In genomic region chr9:98808879-98809278, GRCh38 we compare ENCODE assay signal across 9 cellular contexts. TPM values are rescaled to one million over a fixed set of nuclear protein-coding genes. Genes with fewer than 3 reads are reported as not detected.
DNase-seq lines count a peak whose midpoint lies in the region; ATAC-seq, FAIRE-seq and TF ChIP-seq lines count a peak whose summit lies in the region.
"Had no signal": no experiment of that assay in that cellular context is flagged by ENCODE, and none has a peak within 500 bp of the region (broad histone marks: within the 10 kb centered on the region; RNA-seq: fewer than 3 reads in every experiment).

No MANE protein-coding gene starts in this region.

- FAIRE-seq in pancreas (lab: Jason Lieb, UNC), result no peak

- H3F3A ChIP-seq in SU-DHL-6 (ENCODE audit: insufficient read depth), result no peaks in the 10 kb centered on the region; the same call in 1 of the 2 replicates

- H3K27me3 ChIP-seq in SU-DHL-6 (ENCODE audit: low read length) (no peaks in the 10 kb centered on the region), esophagus squamous epithelium (no peaks in the 10 kb centered on the region), pancreas (no peaks in the 10 kb centered on the region), vagina (no peaks in the 10 kb centered on the region)

- H3K9me2 ChIP-seq in SU-DHL-6 (replicated peaks; ENCODE audit: insufficient read depth, low read length), result no peaks in the 10 kb centered on the region

- H3K9ac ChIP-seq in SU-DHL-6 (ENCODE audit: low read length), result no peak overlapping the region

- no peak overlapping the region for H2AFZ ChIP-seq in SU-DHL-6 (ENCODE audit: low read depth, low read length, severe bottlenecking)

- H3K4me3 ChIP-seq in SU-DHL-6 (ENCODE audit: insufficient read depth, low read length, poor library complexity, severe bottlenecking) (no peak overlapping the region), esophagus squamous epithelium (peak overlapping the region; percentile 49 to 76 (median 58)), pancreas (peak overlapping the region in 2 of 4 donors; percentile 59 to 62), vagina (no peak overlapping the region)

- peak overlapping the region; percentile 96 for H3K4me2 ChIP-seq in SU-DHL-6 (ENCODE audit: low read depth, low read length, poor library complexity, severe bottlenecking)

- WGBS in esophagus squamous epithelium, 2 donors, result 76% methylated on average over 2 of the region's 2 CpGs; no CpG with 5 or more reads in 1 of the 2 donors
- WGBS in pancreas, 2 donors, result 33 to 44% methylated on average over 2 of the region's 2 CpGs

- DNase-seq in ELF-1 (ENCODE audit: low read depth, low spot score), result peak; percentile 36
- DNase-seq in esophagus squamous epithelium (lab: John Stamatoyannopoulos, UW), result no peak
- DNase-seq in pancreas, result no peak
- DNase-seq in vagina (ENCODE audit: extremely low spot score in 2 of 2), result no peak
- DNase-seq in OCI-M1 (lab: John Stamatoyannopoulos, UW), result no peak
- no peak for DNase-seq in DMS 273 (lab: John Stamatoyannopoulos, UW; ENCODE audit: unreplicated experiment)
- DNase-seq: Right ventricle myocardium superior had no signal

- H4K20me1 ChIP-seq in SU-DHL-6 (ENCODE audit: low read depth, low read length), result no peaks in the 10 kb centered on the region

- TF ChIP-seq POLR2A in esophagus squamous epithelium (IDR thresholded peaks at IDR 0.05) (no peak), vagina (IDR thresholded peaks at IDR 0.05) (no peak)

- peak in 2 of 4 donors; percentile 5 for ATAC-seq in pancreas
- ATAC-seq in GM18873 (IDR thresholded peaks at IDR 0.05; ENCODE audit: low FRiP score, unreplicated experiment), result no peak

- H3K36me3 ChIP-seq in SU-DHL-6 (ENCODE audit: low read length) (no peaks in the 10 kb centered on the region), esophagus squamous epithelium (no peaks in the 10 kb centered on the region), pancreas (no peaks in the 10 kb centered on the region), vagina (no peaks in the 10 kb centered on the region)

- TF ChIP-seq CTCF in SU-DHL-6 (IDR thresholded peaks at IDR 0.05; ENCODE audit: insufficient read depth, low read length, poor library complexity, severe bottlenecking) (no peak), esophagus squamous epithelium (IDR thresholded peaks at IDR 0.05) (no peak), pancreas (IDR thresholded peaks at IDR 0.05) (no peak), vagina (IDR thresholded peaks at IDR 0.05) (no peak)

- H3K79me2 ChIP-seq in SU-DHL-6 (ENCODE audit: insufficient read depth, low read length), result no peaks in the 10 kb centered on the region

- H3K27ac ChIP-seq in SU-DHL-6 (ENCODE audit: low read depth, low read length), result no peak overlapping the region
- peak overlapping the region; percentile 67 to 83 (median 74) for H3K27ac ChIP-seq in esophagus squamous epithelium
- peak overlapping the region in 3 of 4 donors; percentile 18 to 48 (median 32) for H3K27ac ChIP-seq in pancreas
- H3K27ac ChIP-seq in vagina, result no peak overlapping the region

- peaks cover 21 to 79% (median 49%) of the 10 kb centered on the region in 3 donors for H3K4me1 ChIP-seq in esophagus squamous epithelium
- H3K4me1 ChIP-seq in pancreas, result peaks cover 14 to 26% (median 16%) of the 10 kb centered on the region in 3 donors
- H3K4me1 ChIP-seq in vagina, result peaks cover 29% of the 10 kb centered on the region

- peaks cover 7% of the 10 kb centered on the region; the same call in 1 of the 2 replicates for H3K9me3 ChIP-seq in SU-DHL-6 (ENCODE audit: insufficient read depth, low read length)
- no peaks in the 10 kb centered on the region for H3K9me3 ChIP-seq in esophagus squamous epithelium
- no peaks in the 10 kb centered on the region for H3K9me3 ChIP-seq in pancreas
- H3K9me3 ChIP-seq in vagina, result no peaks in the 10 kb centered on the region

- intact Hi-C loops in esophagus squamous epithelium (cut with DNase I) (no loop called here), pancreas (cut with DNase I) (no loop called here), vagina (cut with DNase I) (no loop called here)

RNA-seq across cellular contexts. Expression of gene GALNT12, which starts 1.4 kb away (rescaled TPM):
- total RNA-seq in esophagus squamous epithelium (10 to 100 TPM; 17.5 to 25.9 (median 21.1) TPM), pancreas (10 to 100 TPM in 3 of 6 donors, 1 to 10 TPM in 3; 8.7 to 12.2 (median 10.1) TPM), vagina (5.4 TPM)
- polyA plus RNA-seq in pancreas, result 1 to 10 TPM; 4.2 to 7.3 TPM

RNA-seq across cellular contexts. Expression of gene ANKS6, which starts 12.5 kb away (rescaled TPM):
- total RNA-seq in esophagus squamous epithelium, result 10 to 100 TPM; 11.0 to 21.7 (median 15.3) TPM
- total RNA-seq in pancreas, result 10 to 100 TPM; 10.6 to 17.6 (median 11.9) TPM
- polyA plus RNA-seq in pancreas, result 10 to 100 TPM; 17.4 to 20.6 TPM
- total RNA-seq in vagina, result 10.8 TPM

Comparison
In these comparisons a context has a peak if more than half of its experiments do, and no peak if none do; other contexts are left out.
1. H3K27ac ChIP-seq: peak in esophagus squamous epithelium (4 of 4) and pancreas (3 of 4); none in SU-DHL-6 (single experiment) and vagina (single experiment).
2. H3K4me3 ChIP-seq: peak in esophagus squamous epithelium (4 of 4); none in SU-DHL-6 (single experiment) and vagina (0 of 2).